Comparison of ENCODE assay signal across 8 cellular contexts in genomic region chr6:107489636-107490567, GRCh38. TPM values are rescaled to one million over a fixed set of nuclear protein-coding genes. Genes with fewer than 3 reads are reported as not detected.
DNase-seq lines count a peak whose midpoint lies in the region.

Gene SOBP, plus strand, starts transcription at chr6:107490117. Its CDS starts 500 bp downstream, at chr6:107490617.

- DNase-seq in NCI-H2029 treated with DMSO at 0.1 percent for 48 hours (lab: John Stamatoyannopoulos, UW) (peak; percentile 13), NCI-H2029 (lab: John Stamatoyannopoulos, UW) (no peak), SK-MEL-5 (ENCODE audit: low read depth, low spot score) (peak; percentile 52), anterior cingulate cortex (lab: John Stamatoyannopoulos, UW) (peak in 57 of 58 donors; percentile 30 to 85 (median 70)), hepatic stellate cell (ENCODE audit: low spot score) (peak; percentile 58), posterior vena cava (ENCODE audit: low spot score) (peak; percentile 86), foreskin melanocyte (no peak)

- peak within 1 kb of the TSS; percentile 70 for H3K4me3 ChIP-seq in HUES6 (ENCODE audit: low read depth, low read length)

- intact Hi-C loops in posterior vena cava (cut with DNase I), result loop anchor here in 1 of 2 donors (10.0 kb wide), 1 partner anchor 105 kb away; no protein-coding TSS in a partner anchor

- no peaks in the 10 kb centered on the region for H3K9me3 ChIP-seq in HUES6 (ENCODE audit: control insufficient read depth, insufficient read depth, low read depth, low read length)

- peaks cover 18% of the 10 kb centered on the region for H3K4me1 ChIP-seq in HUES6 (ENCODE audit: control insufficient read depth, insufficient read depth, low read length)

- H3K36me3 ChIP-seq in HUES6 (ENCODE audit: control insufficient read depth, insufficient read depth, low read length), result no peaks in the 10 kb centered on the region

- H3K9ac ChIP-seq in HUES6 (ENCODE audit: low read length), result peak within 1 kb of the TSS; percentile 28

- H3K27me3 ChIP-seq in HUES6 (ENCODE audit: control insufficient read depth, insufficient read depth, low read length), result peaks cover 71% of the 10 kb centered on the region

- H3K27ac ChIP-seq in HUES6 (ENCODE audit: low read depth, low read length), result no peak within 1 kb of the TSS

- in situ Hi-C loops in SK-MEL-5 (cut with HindIII; ENCODE audit: low pct_unique_long_range_greater_than_20kb, low sequenced_read_pairs), result no loop called here

RNA-seq across cellular contexts. Expression of gene SOBP, which starts in this region (rescaled TPM):
- total RNA-seq in SK-MEL-5 (2014; rRNA removed; shearing (Covaris generic)), result 1.6 and 2.4 TPM in 2 replicates
- polyA plus RNA-seq in SK-MEL-5 (2015; cell fraction: cytosol; rRNA removed), result 5.0 and 6.0 TPM in 2 replicates
- polyA plus RNA-seq in SK-MEL-5 (2015; cell fraction: nucleus; rRNA removed), result 7.5 and 8.4 TPM in 2 replicates
- total RNA-seq in posterior vena cava, result 10 to 100 TPM; 18.7 to 20.0 TPM

Comparison
In these comparisons a context has a peak if more than half of its experiments do, and no peak if none do; other contexts are left out.
1. DNase-seq: peak in NCI-H2029 treated with DMSO at 0.1 percent for 48 hours (single experiment), SK-MEL-5 (single experiment), anterior cingulate cortex (57 of 58), hepatic stellate cell (single experiment) and posterior vena cava (single experiment); none in NCI-H2029 (single experiment) and foreskin melanocyte (single experiment).